ENCODE assay signal across 8 cellular contexts in the genomic region with DNA sequence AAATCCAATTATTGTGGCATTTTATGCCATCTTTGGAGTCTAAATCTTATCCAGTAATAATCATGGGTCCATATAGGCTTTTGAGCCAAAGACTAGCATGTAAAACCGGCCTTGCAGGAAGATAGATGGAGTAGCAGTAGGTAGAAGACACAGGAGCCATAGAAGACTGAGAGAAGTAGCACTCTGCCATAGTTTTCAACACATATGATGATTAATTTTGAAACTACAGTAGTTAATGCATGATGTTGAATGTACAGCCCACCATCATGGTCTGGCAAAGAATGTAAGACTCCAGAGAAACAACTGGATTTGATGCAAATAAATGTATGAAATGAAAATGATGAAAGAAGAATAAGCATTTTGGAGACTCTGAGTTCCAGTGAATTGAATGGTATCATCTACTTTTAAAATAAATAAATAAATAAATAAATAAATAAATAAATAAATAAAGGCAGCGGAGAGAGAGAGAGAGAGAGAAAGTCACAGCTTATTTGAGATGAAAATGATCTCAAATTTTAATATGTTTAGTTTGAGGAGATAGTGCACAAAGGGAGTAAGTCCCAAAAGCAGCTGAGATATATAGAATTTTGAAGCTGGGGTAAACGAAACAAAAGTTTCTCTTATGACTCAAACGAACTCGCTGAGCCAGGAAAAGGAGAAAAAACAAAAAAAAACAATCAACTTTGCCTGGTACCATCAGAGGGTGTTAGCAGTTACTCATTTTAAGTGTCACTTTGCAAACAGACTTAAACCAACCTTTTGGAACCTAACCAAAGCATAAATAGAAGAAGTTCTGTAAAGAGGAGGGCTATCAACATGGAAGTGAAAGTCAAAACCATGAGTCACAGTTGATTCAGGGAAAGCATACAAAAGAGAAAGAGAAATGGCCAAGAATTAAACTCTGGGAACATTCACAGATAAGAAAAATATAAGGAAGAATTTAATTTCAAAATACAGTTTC.
DNase-seq lines count a peak whose midpoint lies in the region; ATAC-seq and TF ChIP-seq lines count a peak whose summit lies in the region.

No MANE protein-coding gene starts in this region.

- H3K9me3 ChIP-seq in AG04450 (ENCODE audit: control insufficient read depth, insufficient read depth, low read length) (no peaks in the 10 kb centered on the region), right cardiac atrium (ENCODE audit: control insufficient read depth, low read length) (no peaks in the 10 kb centered on the region)

- no peaks in the 10 kb centered on the region for H3K36me3 ChIP-seq in urinary bladder (ENCODE audit: insufficient read depth)

- no peak overlapping the region for H3K4me3 Mint-ChIP-seq in T-cell

- DNase-seq in AG04450 (ENCODE audit: low read depth, low spot score) = peak; percentile 33
- peak; percentile 72 for DNase-seq in SIG-M5 treated with dmso at 0.1 percent for 504 hours (lab: John Stamatoyannopoulos, UW; ENCODE audit: unreplicated experiment)
- no peak for DNase-seq in right cardiac atrium
- DNase-seq in T-cell = no peak
- DNase-seq in stimulated activated CD4-positive, alpha-beta T cell treated with anti-CD3 and anti-CD28 coated beads, Interleukin-2, amount 100 ng/mL, for 48 hours = no peak

- POLR2A ChIA-PET in AG04450 (lab: Yijun Ruan, JAX) = no interaction called here
- POLR2A ChIA-PET in T-cell (lab: Charles Lee) = no interaction called here

- H3K4me1 ChIP-seq in right cardiac atrium (ENCODE audit: control insufficient read depth, insufficient read depth, low read length) (no peaks in the 10 kb centered on the region), urinary bladder (ENCODE audit: insufficient read depth) (no peaks in the 10 kb centered on the region)

- H3K9me3 Mint-ChIP-seq in T-cell = no peaks in the 10 kb centered on the region

- ATAC-seq in GM19372 (IDR thresholded peaks at IDR 0.05; ENCODE audit: low read depth, unreplicated experiment) (peak; percentile 88), HG03342 (IDR thresholded peaks at IDR 0.05; ENCODE audit: unreplicated experiment) (peak; percentile 97), right cardiac atrium (peak; percentile 88 to 93), T-cell (replicated peaks in 1 of 4) (no peak)

- intact Hi-C loops in right cardiac atrium (cut with DNase I) = no loop called here

- no peak for TF ChIP-seq CTCF in AG04450 (IDR thresholded peaks at IDR 0.05; ENCODE audit: low read depth, low read length)

- H3K27ac ChIP-seq in AG04450 (ENCODE audit: low read depth, low read length) = no peak overlapping the region
- H3K27ac ChIP-seq in right cardiac atrium (ENCODE audit: low read length) = no peak overlapping the region
- no peak overlapping the region for H3K27ac ChIP-seq in urinary bladder (ENCODE audit: low read depth)

- no peaks in the 10 kb centered on the region for H3K4me1 Mint-ChIP-seq in T-cell

- no peaks in the 10 kb centered on the region for H3K27me3 Mint-ChIP-seq in T-cell

- H3K27me3 ChIP-seq in AG04450 (ENCODE audit: control insufficient read depth, insufficient read depth, low read length) (no peaks in the 10 kb centered on the region), right cardiac atrium (ENCODE audit: control insufficient read depth, insufficient read depth) (no peaks in the 10 kb centered on the region)

- WGBS in right cardiac atrium = 57% methylated on average over 5 of the region's 5 CpGs
- WGBS in urinary bladder = 49% methylated on average over 5 of the region's 5 CpGs

- H3K4me3 ChIP-seq in AG04450 (ENCODE audit: low read depth, low read length) (peak overlapping the region; percentile 45), right cardiac atrium (ENCODE audit: low read length) (peak overlapping the region; percentile 57), urinary bladder (ENCODE audit: low read depth, low read length) (peak overlapping the region; percentile 35)

- CTCF ChIA-PET in AG04450 (lab: Charles Lee) (no interaction called here), T-cell (lab: Charles Lee) (no interaction called here)

- H3K27ac Mint-ChIP-seq in T-cell = no peak overlapping the region

- H3K36me3 Mint-ChIP-seq in T-cell = no peaks in the 10 kb centered on the region

Comparison
In these comparisons a context has a peak if more than half of its experiments do, and no peak if none do; other contexts are left out.
1. DNase-seq: peak in AG04450 (single experiment) and SIG-M5 treated with dmso at 0.1 percent for 504 hours (single experiment); none in right cardiac atrium (0 of 3), T-cell (0 of 34) and stimulated activated CD4-positive, alpha-beta T cell treated with anti-CD3 and anti-CD28 coated beads, Interleukin-2, amount 100 ng/mL, for 48 hours (0 of 2).
2. ATAC-seq: peak in GM19372 (single experiment), HG03342 (single experiment) and right cardiac atrium (2 of 2); none in T-cell (0 of 4).
3. Peak in every context shown above with its lines, with median percentiles within 50 percentile points of each other: H3K4me3 ChIP-seq.